13 cellular contexts compared by ENCODE assay signal in the genomic region with DNA sequence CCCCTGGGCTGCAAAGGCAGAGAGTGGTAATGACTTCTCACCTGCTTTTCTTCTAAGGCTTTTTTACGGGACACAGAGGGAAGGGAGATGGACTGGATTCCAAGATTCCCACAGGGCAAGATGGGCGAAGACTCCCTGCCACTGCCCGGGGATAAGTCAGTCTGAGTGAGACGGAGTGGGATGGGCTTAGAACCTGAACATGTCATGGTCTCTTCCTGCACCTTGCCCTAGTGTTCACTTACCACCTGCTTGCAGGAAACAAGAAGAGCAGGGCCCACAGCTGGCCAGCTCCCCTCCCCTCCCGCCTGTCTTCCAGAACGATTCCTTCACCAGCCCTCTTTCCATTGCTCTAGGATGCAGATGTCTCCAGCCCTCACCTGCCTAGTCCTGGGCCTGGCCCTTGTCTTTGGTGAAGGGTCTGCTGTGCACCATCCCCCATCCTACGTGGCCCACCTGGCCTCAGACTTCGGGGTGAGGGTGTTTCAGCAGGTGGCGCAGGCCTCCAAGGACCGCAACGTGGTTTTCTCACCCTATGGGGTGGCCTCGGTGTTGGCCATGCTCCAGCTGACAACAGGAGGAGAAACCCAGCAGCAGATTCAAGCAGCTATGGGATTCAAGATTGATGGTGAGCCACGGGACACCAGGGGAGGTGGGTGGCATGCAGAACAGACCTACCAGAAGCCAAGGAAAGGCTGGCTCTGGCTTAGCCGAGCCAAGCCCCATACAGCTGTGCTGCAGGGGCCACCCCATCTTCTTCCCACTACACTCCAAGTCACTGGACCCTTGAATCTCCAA. TPM values are rescaled to one million over a fixed set of nuclear protein-coding genes. Genes with fewer than 3 reads are reported as not detected.
DNase-seq lines count a peak whose midpoint lies in the region; ATAC-seq, FAIRE-seq and TF ChIP-seq lines count a peak whose summit lies in the region.
"Had no signal": no experiment of that assay in that cellular context is flagged by ENCODE, and none has a peak within 500 bp of the region (broad histone marks: within the 10 kb centered on the region; RNA-seq: fewer than 3 reads in every experiment).

No MANE protein-coding gene starts in this region.

- H4K20me1 ChIP-seq in Loucy (ENCODE audit: insufficient read depth, low read length, poor library complexity, severe bottlenecking) (no peaks in the 10 kb centered on the region), OCI-LY7 (ENCODE audit: insufficient read depth, low read length) (no peaks in the 10 kb centered on the region)

- H3K9me3 ChIP-seq in Loucy (ENCODE audit: insufficient read depth, low read depth, low read length) = no peaks in the 10 kb centered on the region
- no peaks in the 10 kb centered on the region for H3K9me3 ChIP-seq in lung (ENCODE audit: control insufficient read depth in 2 of 2, insufficient read depth in 1 of 2, low read length in 1 of 2)
- H3K9me3 ChIP-seq in small intestine (ENCODE audit: control insufficient read depth, low read depth) = no peaks in the 10 kb centered on the region
- H3K9me3 ChIP-seq in OCI-LY7 (ENCODE audit: low read length) = no peaks in the 10 kb centered on the region
- H3K9me3 ChIP-seq: spleen had no signal

- no peaks in the 10 kb centered on the region for H3K36me3 ChIP-seq in Loucy (ENCODE audit: insufficient read depth, low read length)
- peaks cover 3% of the 10 kb centered on the region in 2 donors for H3K36me3 ChIP-seq in lung (ENCODE audit: control insufficient read depth in 2 of 2, insufficient read depth in 2 of 2, low read length in 2 of 2)
- H3K36me3 ChIP-seq in small intestine (ENCODE audit: control insufficient read depth in 2 of 2, insufficient read depth in 2 of 2, low read length in 2 of 2) = no peaks in the 10 kb centered on the region
- no peaks in the 10 kb centered on the region for H3K36me3 ChIP-seq in OCI-LY7 (ENCODE audit: insufficient read depth, low read length)

- H3K9me2 ChIP-seq in Loucy (replicated peaks; ENCODE audit: low read depth, low read length) (no peaks in the 10 kb centered on the region), OCI-LY7 (ENCODE audit: insufficient read depth, low read length) (no peaks in the 10 kb centered on the region)

- H3K9ac ChIP-seq in Loucy (ENCODE audit: low read depth, low read length, poor library complexity, severe bottlenecking) = peak overlapping the region; percentile 75

- CTCF ChIA-PET in OCI-LY7 (lab: Charles Lee; ENCODE audit: unreplicated experiment) = no interaction called here

- H3K4me3 ChIP-seq in AG10803 (ENCODE audit: low read length) = peak overlapping the region; percentile 95
- peak overlapping the region; percentile 78 for H3K4me3 ChIP-seq in Loucy (ENCODE audit: low read length, poor library complexity, severe bottlenecking)
- peak overlapping the region; percentile 72 for H3K4me3 ChIP-seq in choroid plexus epithelial cell (ENCODE audit: low read depth, low read length)
- H3K4me3 ChIP-seq in lung = peak overlapping the region; percentile 35
- H3K4me3 ChIP-seq in small intestine (ENCODE audit: low read depth in 1 of 2, low read length in 2 of 2) = no peak overlapping the region
- H3K4me3 ChIP-seq in OCI-LY7 (ENCODE audit: low read depth, low read length, poor library complexity, severe bottlenecking) = no peak overlapping the region

- no peak for FAIRE-seq in small intestine (lab: Jason Lieb, UNC)

- H3K4me2 ChIP-seq in Loucy (ENCODE audit: low read depth, low read length, poor library complexity, severe bottlenecking) (peak overlapping the region; percentile 97), OCI-LY7 (ENCODE audit: low read length) (no peak overlapping the region)

- TF ChIP-seq CTCF in AG10803 (conservative IDR thresholded peaks at IDR 0.05; ENCODE audit: low read length) (no peak; the same call in 1 of the 2 replicates), Loucy (conservative IDR thresholded peaks at IDR 0.05; ENCODE audit: low read length) (no peak), choroid plexus epithelial cell (conservative IDR thresholded peaks at IDR 0.05; ENCODE audit: low read depth, low read length) (no peak), lung (IDR thresholded peaks at IDR 0.05; ENCODE audit: control extremely low read depth, extremely low read depth) (no peak), OCI-LY7 (conservative IDR thresholded peaks at IDR 0.05; ENCODE audit: low read length) (no peak)

- H2AFZ ChIP-seq in Loucy (ENCODE audit: low read length) (no peak overlapping the region), OCI-LY7 (ENCODE audit: low read length) (no peak overlapping the region)

- intact Hi-C loops in OCI-LY7 (cut with micrococcal nuclease; ENCODE audit: unreplicated experiment) = no loop called here

- DNase-seq in AG10803 (ENCODE audit: low read depth) = no peak
- peak; percentile 78 for DNase-seq in choroid plexus epithelial cell (ENCODE audit: low read depth)
- no peak for DNase-seq in lung (ENCODE audit: low spot score)
- DNase-seq in SW480 (ENCODE audit: low spot score) = no peak
- DNase-seq in small intestine = no peak
- DNase-seq in NCI-H1417 treated with DMSO at 0.1 percent for 48 hours (lab: John Stamatoyannopoulos, UW) = no peak
- no peak for DNase-seq in OCI-LY7 (ENCODE audit: low spot score)
- DNase-seq: CD4-positive, alpha-beta memory T cell; NCI-H187 treated with DMSO at 0.1 percent for 48 hours; spleen had no signal

- no peak for ATAC-seq in lung (ENCODE audit: insufficient read depth, low FRiP score)

- 74 to 85% methylated on average over 14 of the region's 14 CpGs for WGBS in lung, 2 donors
- 45 to 69% (median 51%) methylated on average over 14 of the region's 14 CpGs for WGBS in small intestine, 3 donors

- H3K27me3 ChIP-seq in Loucy (ENCODE audit: insufficient read depth, low read length, poor library complexity, severe bottlenecking) (no peaks in the 10 kb centered on the region), lung (ENCODE audit: control insufficient read depth, insufficient read depth) (no peaks in the 10 kb centered on the region), small intestine (ENCODE audit: control insufficient read depth in 2 of 2, insufficient read depth in 2 of 2, low read length in 2 of 2) (no peaks in the 10 kb centered on the region)

- BruUV-seq in OCI-LY7 (replicated peaks; lab: Mats Ljungman, UMichigan) = no TSS peak

- peak overlapping the region in 1 of 2 donors; percentile 18 for H3K27ac ChIP-seq in lung (ENCODE audit: low read depth in 1 of 2, low read length in 1 of 2)
- no peak overlapping the region for H3K27ac ChIP-seq in small intestine (ENCODE audit: low read depth in 1 of 2, low read length in 1 of 2)
- H3K27ac ChIP-seq in OCI-LY7 (ENCODE audit: low read depth, low read length, poor library complexity, severe bottlenecking) = no peak overlapping the region
- H3K27ac ChIP-seq: VCaP had no signal

- H3K4me1 ChIP-seq in Loucy (ENCODE audit: insufficient read depth, low read length, poor library complexity, severe bottlenecking) = peaks cover 45% of the 10 kb centered on the region
- peaks cover 7 to 27% of the 10 kb centered on the region in 2 donors for H3K4me1 ChIP-seq in lung (ENCODE audit: control insufficient read depth in 2 of 2, insufficient read depth in 2 of 2, low read length in 2 of 2)
- no peaks in the 10 kb centered on the region for H3K4me1 ChIP-seq in small intestine (ENCODE audit: control insufficient read depth in 2 of 2, insufficient read depth in 1 of 2, low read depth in 1 of 2, low read length in 1 of 2)
- H3K4me1 ChIP-seq in OCI-LY7 (ENCODE audit: insufficient read depth, low read length, poor library complexity, severe bottlenecking) = peaks cover 23% of the 10 kb centered on the region

- H3F3A ChIP-seq in Loucy (ENCODE audit: low read depth) = no peaks in the 10 kb centered on the region

- peaks cover 8% of the 10 kb centered on the region; the same call in 1 of the 2 replicates for H3K79me2 ChIP-seq in Loucy (ENCODE audit: insufficient read depth, low read length)
- no peaks in the 10 kb centered on the region for H3K79me2 ChIP-seq in OCI-LY7 (ENCODE audit: insufficient read depth, low read depth, low read length)

- POLR2A ChIA-PET in OCI-LY7 (lab: Charles Lee) = interaction anchor here (0.6 kb wide), 1 partner anchor 1915 kb away, joined by 5 read pairs; no protein-coding TSS in a partner anchor

RNA-seq across cellular contexts. Expression of a gene that starts 1.3 kb away (rescaled TPM):
- total RNA-seq in lung = 10 to 100 TPM; 18.6 to 55.4 TPM
- polyA plus RNA-seq in lung = 100 to 1,000 TPM in 1 of 2 donors, 10 to 100 TPM in 1; 12.4 to 436 TPM
- polyA plus RNA-seq in small intestine = 10 to 100 TPM in 1 of 3 donors, 1 to 10 TPM in 2; 2.2 to 35.4 (median 3.2) TPM
- total RNA-seq in OCI-LY7 (2014; rRNA removed; shearing (Covaris generic)) = not detected in 2 replicates
- total RNA-seq in OCI-LY7 (2022) = 0.30 and 0.42 TPM in 2 replicates
- polyA plus RNA-seq: CD4-positive, alpha-beta memory T cell had no signal

RNA-seq across cellular contexts. Expression of a gene that starts 26.0 kb away (rescaled TPM):
- total RNA-seq in lung = 10 to 100 TPM; 42.7 to 74.7 TPM
- polyA plus RNA-seq in lung = 10 to 100 TPM; 54.9 to 66.9 TPM
- 100 to 1,000 TPM in 1 of 3 donors, 10 to 100 TPM in 2; 79.7 to 134 (median 94.8) TPM for polyA plus RNA-seq in small intestine
- total RNA-seq in OCI-LY7 (2014; rRNA removed; shearing (Covaris generic)) = 57.9 and 88.0 TPM in 2 replicates
- 58.3 and 67.3 TPM in 2 replicates for total RNA-seq in OCI-LY7 (2022)

RNA-seq across cellular contexts. Expression of a gene that starts 37.1 kb away (rescaled TPM):
- total RNA-seq in lung = 1 to 10 TPM in 1 of 2 donors, under 1 TPM in 1; 0.55 to 1.4 TPM
- under 1 TPM; 0.08 to 0.29 TPM for polyA plus RNA-seq in lung
- polyA plus RNA-seq in small intestine = under 1 TPM in 1 of 3 donors, not detected in 2; 0.49 TPM
- not detected in 2 replicates for total RNA-seq in OCI-LY7 (2014; rRNA removed; shearing (Covaris generic))
- 1.5 TPM in 2 replicates for total RNA-seq in OCI-LY7 (2022)
- total RNA-seq: CD4-positive, alpha-beta memory T cell; glomerular endothelial cell had no signal
- polyA plus RNA-seq: CD4-positive, alpha-beta memory T cell had no signal

RNA-seq across cellular contexts. Expression of a gene that starts 43.0 kb away (rescaled TPM):
- 10 to 100 TPM; 32.6 to 56.6 TPM for total RNA-seq in lung
- 10 to 100 TPM; 14.4 to 15.7 TPM for polyA plus RNA-seq in lung
- 10 to 100 TPM in 1 of 3 donors, 1 to 10 TPM in 2; 7.6 to 16.5 (median 8.5) TPM for polyA plus RNA-seq in small intestine
- total RNA-seq in OCI-LY7 (2014; rRNA removed; shearing (Covaris generic)) = 15.6 and 16.7 TPM in 2 replicates
- total RNA-seq in OCI-LY7 (2022) = 47.3 and 51.9 TPM in 2 replicates

RNA-seq across cellular contexts. Expression of a gene that starts 51.9 kb away (rescaled TPM):
- total RNA-seq in lung (not detected), OCI-LY7 (2022) (not detected in 2 replicates)
- polyA plus RNA-seq in lung (under 1 TPM in 1 of 2 donors, not detected in 1; 0.01 TPM), small intestine (under 1 TPM in 1 of 3 donors, not detected in 2; 0.04 TPM)
- total RNA-seq in OCI-LY7 (2014; rRNA removed; shearing (Covaris generic)) = 0.22 TPM in 1 of 2 replicates, not detected in the other
- total RNA-seq: CD4-positive, alpha-beta memory T cell; glomerular endothelial cell; spleen had no signal
- polyA plus RNA-seq: CD4-positive, alpha-beta memory T cell; spleen had no signal

Comparison
In these comparisons a context has a peak if more than half of its experiments do, and no peak if none do; other contexts are left out.
1. H3K4me3 ChIP-seq: peak in AG10803 (single experiment), Loucy (single experiment), choroid plexus epithelial cell (single experiment) and lung (single experiment); none in small intestine (0 of 2) and OCI-LY7 (single experiment).
2. RNA of a gene that starts 1.3 kb away (total RNA-seq): 18.6 to 55.4 TPM in lung; 0.30 to 0.42 TPM in OCI-LY7; every median in the first group is over 10 times any median in the second.